16 cellular contexts compared by ENCODE assay signal in genomic region chr12:78732481-78732880, GRCh38.
"Had no signal": no experiment of that assay in that cellular context is flagged by ENCODE, and none has a peak within 500 bp of the region (broad histone marks: within the 10 kb centered on the region; RNA-seq: fewer than 3 reads in every experiment).

No MANE protein-coding gene starts in this region.

- H3K27ac ChIP-seq: RWPE1 had no signal

- DNase-seq: KBM-7, NCI-H1092, NCI-H1105 treated with DMSO at 0.1 percent for 48 hours, NCI-H1417 treated with DMSO at 0.1 percent for 48 hours, NCI-H146, NCI-H1694 treated with DMSO at 0.1 percent for 48 hours, NCI-H1930, NCI-H2081, NCI-H2107, NCI-H345, NCI-H446 treated with DMSO at 0.1 percent for 48 hours, NCI-H510A treated with DMSO at 0.1 percent for 48 hours, NCI-H526, PC-3, SHP77 had no signal
